In the genomic region with DNA sequence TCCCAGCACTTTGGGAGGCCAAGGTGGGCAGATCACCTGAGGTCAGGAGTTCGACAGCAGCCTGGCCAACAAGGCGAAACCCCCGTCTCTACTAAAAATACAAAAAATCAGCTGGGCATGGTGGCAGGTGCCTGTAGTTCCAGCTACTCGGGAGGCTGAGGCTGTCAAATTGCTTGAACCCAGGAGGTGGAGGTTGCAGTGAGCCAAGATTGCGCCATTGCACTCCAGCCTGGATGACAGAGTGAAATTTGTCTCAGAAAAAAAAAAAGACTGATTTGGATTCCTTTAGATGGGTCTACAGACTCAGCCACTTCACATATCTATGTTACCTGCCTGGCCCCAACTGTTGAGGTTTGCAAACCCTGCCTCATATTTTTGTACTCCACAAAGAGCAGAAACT, we compare ENCODE assay signal across 1 cellular context. TPM values are rescaled to one million over a fixed set of nuclear protein-coding genes. Genes with fewer than 3 reads are reported as not detected.
"Had no signal": no experiment of that assay in that cellular context is flagged by ENCODE, and none has a peak within 500 bp of the region (broad histone marks: within the 10 kb centered on the region; RNA-seq: fewer than 3 reads in every experiment).

No MANE protein-coding gene starts in this region.

RNA-seq across cellular contexts. Expression of a gene that starts 4.8 kb away (rescaled TPM):
- polyA plus RNA-seq: immature natural killer cell had no signal
